ENCODE assay signal across 9 cellular contexts in the genomic region with DNA sequence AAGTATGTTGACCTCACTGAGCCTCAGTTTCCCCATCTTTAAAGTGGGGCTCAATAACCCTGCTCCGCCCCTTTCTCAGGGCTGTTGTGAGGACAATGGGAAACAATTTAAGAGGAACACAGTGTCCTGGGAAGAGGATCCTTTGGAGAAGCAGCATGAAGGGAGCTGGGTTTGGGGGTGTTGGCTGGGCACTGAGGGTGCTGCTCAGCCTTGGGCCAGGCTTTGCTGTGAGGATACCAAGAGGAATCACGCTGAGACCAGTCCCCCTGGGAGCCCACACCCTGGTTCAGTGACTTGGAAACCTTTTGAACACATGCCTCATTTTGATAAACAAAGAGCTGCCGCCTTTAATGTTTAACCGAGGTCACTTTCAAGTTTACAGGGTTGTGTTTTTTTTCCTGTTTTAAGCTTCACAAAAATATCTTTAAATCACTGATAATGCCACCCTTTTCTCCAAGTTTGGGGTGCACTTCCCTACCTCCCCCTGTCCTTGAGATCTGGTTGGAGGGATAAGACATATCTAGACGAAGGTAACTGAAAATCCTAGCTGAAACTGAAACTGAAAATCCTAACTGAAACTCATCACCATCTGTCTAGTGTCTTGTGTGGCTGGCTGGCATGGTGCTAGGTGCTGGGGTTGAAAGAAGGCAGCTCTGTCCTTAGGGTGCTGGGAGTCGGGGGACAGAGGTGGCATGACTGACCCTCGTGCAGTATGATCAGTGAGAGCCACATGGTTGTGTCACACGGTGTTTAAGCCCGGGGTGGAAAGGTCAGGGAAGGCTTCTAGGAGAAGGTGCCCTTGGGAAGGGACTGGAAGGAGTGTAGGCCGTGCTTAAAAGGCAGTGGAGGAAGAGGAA. TPM values are rescaled to one million over a fixed set of nuclear protein-coding genes. Genes with fewer than 3 reads are reported as not detected.
DNase-seq lines count a peak whose midpoint lies in the region; ATAC-seq and TF ChIP-seq lines count a peak whose summit lies in the region.
"Had no signal": no experiment of that assay in that cellular context is flagged by ENCODE, and none has a peak within 500 bp of the region (broad histone marks: within the 10 kb centered on the region; RNA-seq: fewer than 3 reads in every experiment).

No MANE protein-coding gene starts in this region.

- peaks cover 2% of the 10 kb centered on the region for H3K79me2 ChIP-seq in hepatocyte
- H3K79me2 ChIP-seq in PC-9 (ENCODE audit: low read depth): no peaks in the 10 kb centered on the region

- ATAC-seq in GM19397 (IDR thresholded peaks at IDR 0.05; ENCODE audit: unreplicated experiment) (peak; percentile 51), HG03442 (IDR thresholded peaks at IDR 0.05; ENCODE audit: unreplicated experiment) (peak; percentile 43)

- CTCF ChIA-PET in CD8-positive, alpha-beta memory T cell (lab: Charles Lee): interaction anchor here (0.9 to 2.3 kb wide), 18 partner anchors 8 to 156 kb away, joined by 3 to 15 read pairs (median 4); partner anchors contain the start of gene REPIN1
- CTCF ChIA-PET in PC-9 (lab: Charles Lee): interaction anchor here (0.5 kb wide), 1 partner anchor 292 kb away, joined by 10 read pairs; no protein-coding TSS in a partner anchor

- H3K9me2 ChIP-seq in hepatocyte (replicated peaks; ENCODE audit: insufficient read depth) (no peaks in the 10 kb centered on the region), PC-9 (ENCODE audit: insufficient read depth) (no peaks in the 10 kb centered on the region)

- H2AFZ ChIP-seq in hepatocyte: no peak overlapping the region
- no peak overlapping the region for H2AFZ ChIP-seq in PC-9

- H3K9me3 ChIP-seq in CD8-positive, alpha-beta memory T cell (ENCODE audit: low read length): no peaks in the 10 kb centered on the region
- no peaks in the 10 kb centered on the region for H3K9me3 ChIP-seq in hepatocyte (ENCODE audit: low read depth)
- H3K9me3 ChIP-seq in PC-9 (ENCODE audit: insufficient read depth, low read depth): no peaks in the 10 kb centered on the region

- 35% methylated on average over 10 of the region's 10 CpGs for WGBS in hepatocyte (ENCODE audit: low lambda C conversion rate, missing lambda C conversion rate)

- intact Hi-C loops in PC-9 (cut with micrococcal nuclease; ENCODE audit: unreplicated experiment): no loop called here

- no TSS peak for BruUV-seq in PC-9 (replicated peaks; lab: Mats Ljungman, UMichigan)

- no peaks in the 10 kb centered on the region for H4K20me1 ChIP-seq in hepatocyte (ENCODE audit: insufficient read depth, poor library complexity, severe bottlenecking)
- H4K20me1 ChIP-seq in PC-9 (ENCODE audit: insufficient read depth): no peaks in the 10 kb centered on the region

- POLR2A ChIA-PET in CD8-positive, alpha-beta memory T cell (lab: Charles Lee): interaction anchor here (0.5 to 2.4 kb wide), 4 partner anchors 16 to 348 kb away, joined by 3 to 24 read pairs (median 6); partner anchors contain the start of gene REPIN1
- POLR2A ChIA-PET in PC-9 (lab: Charles Lee; ENCODE audit: unreplicated experiment): no interaction called here

- H3F3A ChIP-seq in PC-9 (ENCODE audit: insufficient read depth, low read depth): peaks cover 13% of the 10 kb centered on the region; the same call in 1 of the 2 replicates

- H3K4me1 ChIP-seq in CD8-positive, alpha-beta memory T cell (ENCODE audit: insufficient read depth, low read length): peaks cover 32% of the 10 kb centered on the region
- H3K4me1 ChIP-seq in hepatocyte (ENCODE audit: insufficient read depth) (peaks cover 35% of the 10 kb centered on the region), PC-9 (replicated peaks; ENCODE audit: insufficient read depth) (peaks cover 14% of the 10 kb centered on the region)

- no peaks in the 10 kb centered on the region for H3K36me3 ChIP-seq in CD8-positive, alpha-beta memory T cell (ENCODE audit: insufficient read depth, low read length)
- H3K36me3 ChIP-seq in hepatocyte (replicated peaks; ENCODE audit: insufficient read depth, low read depth): no peaks in the 10 kb centered on the region
- H3K36me3 ChIP-seq in PC-9 (ENCODE audit: low read depth): no peaks in the 10 kb centered on the region

- peak overlapping the region; percentile 86 for H3K4me3 ChIP-seq in CD8-positive, alpha-beta memory T cell (ENCODE audit: low read length)
- H3K4me3 ChIP-seq in hepatocyte: no peak overlapping the region
- no peak overlapping the region for H3K4me3 ChIP-seq in PC-9

- H3K27ac Mint-ChIP-seq in CD8-positive, alpha-beta memory T cell: peak overlapping the region; percentile 89 to 100 (median 98)

- H3K9me3 Mint-ChIP-seq in CD8-positive, alpha-beta memory T cell: no peaks in the 10 kb centered on the region

- H3K4me3 Mint-ChIP-seq in CD8-positive, alpha-beta memory T cell: peak overlapping the region; percentile 83 to 99 (median 97)

- peak in 3 of 5 donors; percentile 15 to 53 (median 48) for DNase-seq in CD8-positive, alpha-beta memory T cell
- peak; percentile 39 to 55 for DNase-seq in activated CD4-positive, alpha-beta T cell treated with anti-CD3 and anti-CD28 coated beads, Interleukin-2, amount 50 U/mL, for 48 hours
- DNase-seq in hepatocyte (ENCODE audit: low spot score) (peak; percentile 39), SHP77 (lab: John Stamatoyannopoulos, UW) (no peak), PC-9 (no peak)
- peak; percentile 46 to 47 for DNase-seq in stimulated activated CD4-positive, alpha-beta T cell treated with anti-CD3 and anti-CD28 coated beads, Interleukin-2, amount 100 ng/mL, for 24 hours

- peaks cover 0 to 49% (median 4%) of the 10 kb centered on the region in 3 donors for H3K36me3 Mint-ChIP-seq in CD8-positive, alpha-beta memory T cell

- peak overlapping the region; percentile 94 for H3K4me2 ChIP-seq in hepatocyte
- H3K4me2 ChIP-seq in PC-9: no peak overlapping the region

- no peaks in the 10 kb centered on the region for H3K27me3 ChIP-seq in CD8-positive, alpha-beta memory T cell (ENCODE audit: insufficient read depth, low read length, poor library complexity, severe bottlenecking)
- H3K27me3 ChIP-seq in hepatocyte (no peaks in the 10 kb centered on the region), PC-9 (ENCODE audit: insufficient read depth, low read depth) (no peaks in the 10 kb centered on the region)

- TF ChIP-seq CTCF in hepatocyte (IDR thresholded peaks at IDR 0.05; ENCODE audit: poor library complexity): no peak
- no peak for TF ChIP-seq CTCF in PC-9 (conservative IDR thresholded peaks at IDR 0.05)

- peak overlapping the region; percentile 93 for H3K27ac ChIP-seq in CD8-positive, alpha-beta memory T cell (ENCODE audit: low read depth, low read length)
- H3K27ac ChIP-seq in hepatocyte: peak overlapping the region; percentile 96
- no peak overlapping the region for H3K27ac ChIP-seq in PC-9

- peaks cover 30 to 44% (median 42%) of the 10 kb centered on the region in 3 donors for H3K4me1 Mint-ChIP-seq in CD8-positive, alpha-beta memory T cell

- H3K27me3 Mint-ChIP-seq in CD8-positive, alpha-beta memory T cell: no peaks in the 10 kb centered on the region

RNA-seq across cellular contexts. Expression of gene ZNF775, which starts 27.7 kb away (rescaled TPM):
- total RNA-seq in CD8-positive, alpha-beta memory T cell: 1 to 10 TPM; 6.0 TPM
- polyA plus RNA-seq in CD8-positive, alpha-beta memory T cell: 8.7 TPM
- 5.2 and 8.3 TPM in 2 replicates for total RNA-seq in hepatocyte
- polyA plus RNA-seq in hepatocyte: 6.2 and 10.6 TPM in 2 replicates
- 3.1 and 3.4 TPM in 2 replicates for total RNA-seq in PC-9 (2021)

RNA-seq across cellular contexts. Expression of gene REPIN1, which starts 38.2 kb away (rescaled TPM):
- 10 to 100 TPM; 57.0 to 58.2 TPM for total RNA-seq in CD8-positive, alpha-beta memory T cell
- polyA plus RNA-seq in CD8-positive, alpha-beta memory T cell: 60.8 TPM
- total RNA-seq in hepatocyte (75.5 and 79.1 TPM in 2 replicates), PC-9 (2021) (172 and 174 TPM in 2 replicates)
- 102 and 107 TPM in 2 replicates for polyA plus RNA-seq in hepatocyte

RNA-seq across cellular contexts. Expression of gene GIMAP8, which starts 43.6 kb away (rescaled TPM):
- total RNA-seq in CD8-positive, alpha-beta memory T cell: 10 to 100 TPM; 11.8 to 12.3 TPM
- 30.1 TPM for polyA plus RNA-seq in CD8-positive, alpha-beta memory T cell
- total RNA-seq in hepatocyte: 0.10 and 0.12 TPM in 2 replicates
- polyA plus RNA-seq in hepatocyte: not detected in 2 replicates
- not detected in 2 replicates for total RNA-seq in PC-9 (2021)
- total RNA-seq: NCI-H460 had no signal

Comparison
In these comparisons a context has a peak if more than half of its experiments do, and no peak if none do; other contexts are left out.
1. DNase-seq: peak in CD8-positive, alpha-beta memory T cell (3 of 5), activated CD4-positive, alpha-beta T cell treated with anti-CD3 and anti-CD28 coated beads, Interleukin-2, amount 50 U/mL, for 48 hours (2 of 2), hepatocyte (single experiment) and stimulated activated CD4-positive, alpha-beta T cell treated with anti-CD3 and anti-CD28 coated beads, Interleukin-2, amount 100 ng/mL, for 24 hours (2 of 2); none in SHP77 (0 of 2) and PC-9 (0 of 2).
2. RNA of gene GIMAP8, which starts 43.6 kb away (total RNA-seq): 11.8 to 12.3 TPM in CD8-positive, alpha-beta memory T cell; 0.10 to 0.12 TPM in hepatocyte and not detected in PC-9; every median in the first group is over 10 times any median in the second.